26 cellular contexts compared by ENCODE assay signal in the genomic region with DNA sequence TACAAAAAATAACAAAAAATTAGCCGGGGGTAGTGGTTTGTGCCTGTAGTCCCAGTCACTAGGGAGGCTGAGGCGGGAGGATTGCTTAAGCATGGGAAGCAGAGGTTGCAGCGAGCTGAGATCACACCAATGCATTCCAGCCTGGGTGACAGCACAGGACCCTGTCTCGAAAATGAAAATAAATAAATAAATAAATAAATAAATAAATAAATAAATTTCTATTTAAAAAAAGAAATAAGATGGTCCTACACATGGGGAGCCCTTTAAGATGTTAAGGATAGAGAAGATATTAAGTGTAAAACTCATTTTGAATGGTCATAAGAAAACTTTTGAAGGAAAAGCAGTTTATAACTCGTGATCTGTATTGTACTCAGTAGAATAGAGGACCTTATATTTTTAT.
"Had no signal": no experiment of that assay in that cellular context is flagged by ENCODE, and none has a peak within 500 bp of the region (broad histone marks: within the 10 kb centered on the region; RNA-seq: fewer than 3 reads in every experiment).

No MANE protein-coding gene starts in this region.

- H3K4me3 Mint-ChIP-seq: dendritic cell treated with granulocyte-macrophage colony-stimulating factor and Interleukin-4, amounts not matched to agents 40 ng/mL and 50 ng/mL, for 4 days; mesothelial cell of epicardium; naive B cell; naive thymus-derived CD8-positive, alpha-beta T cell had no signal

- H3K9me3 Mint-ChIP-seq: dendritic cell treated with granulocyte-macrophage colony-stimulating factor and Interleukin-4, amounts not matched to agents 40 ng/mL and 50 ng/mL, for 4 days; mesothelial cell of epicardium; naive B cell; naive thymus-derived CD8-positive, alpha-beta T cell had no signal

- H3K36me3 Mint-ChIP-seq: mesothelial cell of epicardium; naive B cell; naive thymus-derived CD8-positive, alpha-beta T cell had no signal

- FAIRE-seq: islet of Langerhans, keratinocyte had no signal

- DNase-seq: colonic mucosa; cortex of kidney; effector memory CD4-positive, alpha-beta T cell; erythroblast; esophagus squamous epithelium; foreskin fibroblast; foreskin melanocyte; gastrocnemius medialis; glutamatergic neuron; head of caudate nucleus; heart right ventricle; hippocampal formation; left cardiac atrium; left lung; left ventricle myocardium superior; lower lobe of right lung; mesenchymal stem cell; mucosa of descending colon; naive B cell; naive thymus-derived CD8-positive, alpha-beta T cell had no signal

- H3K4me3 ChIP-seq: colonic mucosa, esophagus squamous epithelium, gastrocnemius medialis, heart right ventricle, left lung, lower lobe of right lung, mucosa of descending colon had no signal

- H3K9me3 ChIP-seq: colonic mucosa, esophagus squamous epithelium, gastrocnemius medialis, heart right ventricle, left lung, lower lobe of right lung, mucosa of descending colon had no signal

- H3K27ac Mint-ChIP-seq: dendritic cell treated with granulocyte-macrophage colony-stimulating factor and Interleukin-4, amounts not matched to agents 40 ng/mL and 50 ng/mL, for 4 days; mesothelial cell of epicardium; naive B cell had no signal

- ATAC-seq: esophagus mucosa; gastrocnemius medialis; heart right ventricle; left cardiac atrium; left lung; left ventricle myocardium superior; lower lobe of right lung; mucosa of descending colon; naive thymus-derived CD8-positive, alpha-beta T cell had no signal

- H3K4me1 ChIP-seq: colonic mucosa, esophagus squamous epithelium, gastrocnemius medialis had no signal

- H3K27me3 Mint-ChIP-seq: dendritic cell treated with granulocyte-macrophage colony-stimulating factor and Interleukin-4, amounts not matched to agents 40 ng/mL and 50 ng/mL, for 4 days had no signal

- H3K4me1 Mint-ChIP-seq: mesothelial cell of epicardium; naive thymus-derived CD8-positive, alpha-beta T cell had no signal

- H3K27me3 ChIP-seq: colonic mucosa, esophagus squamous epithelium, gastrocnemius medialis, left lung had no signal

- H3K36me3 ChIP-seq: colonic mucosa, esophagus squamous epithelium, gastrocnemius medialis, heart right ventricle, left lung, lower lobe of right lung had no signal

- H3K27ac ChIP-seq: colonic mucosa, epithelial cell of prostate, esophagus squamous epithelium, gastrocnemius medialis, heart right ventricle, left lung, lower lobe of right lung had no signal
